Comparison of ENCODE assay signal across 1 cellular context in the genomic region with DNA sequence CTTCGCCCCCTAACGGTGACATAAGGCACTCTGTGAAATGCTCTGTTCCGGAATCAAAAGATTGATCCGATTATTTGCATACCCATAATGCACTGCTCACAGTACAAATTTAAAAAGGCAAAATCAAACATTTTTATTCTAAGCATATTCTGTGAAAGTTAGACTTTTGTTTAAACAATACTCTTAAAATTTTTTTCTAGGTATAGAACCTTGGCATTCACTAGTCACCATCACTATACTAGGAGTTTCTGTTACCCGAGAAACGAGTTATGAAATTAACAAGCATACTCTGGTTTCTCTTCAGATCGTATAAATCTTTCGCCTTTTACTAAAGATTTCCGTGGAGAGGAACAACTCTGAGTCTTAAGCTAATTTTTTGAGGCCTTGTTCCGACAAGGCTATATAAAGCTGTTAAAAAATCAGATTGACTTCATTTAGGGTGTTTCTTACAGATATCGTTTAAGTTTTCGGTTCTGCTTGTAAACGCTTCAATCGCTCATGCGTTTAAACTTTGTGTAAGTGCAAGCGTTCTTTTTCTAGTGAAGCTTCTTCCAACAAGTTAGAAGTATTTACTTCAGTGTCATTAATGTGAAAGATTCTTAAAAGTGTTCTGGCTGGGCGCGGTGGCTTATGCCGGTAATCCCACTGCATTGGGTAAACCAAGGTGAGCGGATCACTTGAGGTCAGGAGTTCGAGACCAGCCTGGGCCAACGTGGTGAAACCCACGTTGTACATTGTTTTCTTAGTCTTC.
TF ChIP-seq lines count a peak whose summit lies in the region.

Gene RNU5B-1 (plus strand): TSS at position 285 of the 751 bp plus-strand sequence.

TF ChIP-seq in K562, 482 proteins besides CTCF, POLR2A, EP300 and RAD21 (continued from another document):
- TF ChIP-seq NEUROD1 (IDR thresholded peaks at IDR 0.05; ENCODE audit: borderline replicate concordance, low read depth, low read length, partially characterized antibody), result peak; percentile 64
- TF ChIP-seq NR1H2 (CRISPR knock-in tag; IDR thresholded peaks at IDR 0.05), result no peak
- TF ChIP-seq NFE2L1 (tag; IDR thresholded peaks at IDR 0.05; ENCODE audit: borderline replicate concordance, low read depth), result no peak
- 0 out of 2 replicates have a peak, but pooled peaks have one; percentile 14 for TF ChIP-seq ATF3 (IDR thresholded peaks at IDR 0.05)
- peak; percentile 98 for TF ChIP-seq ATF3 (CRISPR knock-in tag; conservative IDR thresholded peaks at IDR 0.05)
- no peak for TF ChIP-seq RBM25 (IDR thresholded peaks at IDR 0.05; ENCODE audit: low read depth, low read length, severe bottlenecking)
- no peak for TF ChIP-seq DIDO1 (tag; IDR thresholded peaks at IDR 0.05; ENCODE audit: low read depth)
- TF ChIP-seq, protein P1, sequence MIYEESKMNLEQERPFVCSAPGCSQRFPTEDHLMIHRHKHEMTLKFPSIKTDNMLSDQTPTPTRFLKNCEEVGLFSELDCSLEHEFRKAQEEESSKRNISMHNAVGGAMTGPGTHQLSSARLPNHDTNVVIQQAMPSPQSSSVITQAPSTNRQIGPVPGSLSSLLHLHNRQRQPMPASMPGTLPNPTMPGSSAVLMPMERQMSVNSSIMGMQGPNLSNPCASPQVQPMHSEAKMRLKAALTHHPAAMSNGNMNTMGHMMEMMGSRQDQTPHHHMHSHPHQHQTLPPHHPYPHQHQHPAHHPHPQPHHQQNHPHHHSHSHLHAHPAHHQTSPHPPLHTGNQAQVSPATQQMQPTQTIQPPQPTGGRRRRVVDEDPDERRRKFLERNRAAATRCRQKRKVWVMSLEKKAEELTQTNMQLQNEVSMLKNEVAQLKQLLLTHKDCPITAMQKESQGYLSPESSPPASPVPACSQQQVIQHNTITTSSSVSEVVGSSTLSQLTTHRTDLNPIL (CRISPR knock-in tag; IDR thresholded peaks at IDR 0.05), result peak; percentile 95
- TF ChIP-seq MED1 (CRISPR knock-in tag; IDR thresholded peaks at IDR 0.05; ENCODE audit: borderline replicate concordance), result peak; percentile 91; the same call in 1 of the 2 replicates
- no peak for TF ChIP-seq MAFK (IDR thresholded peaks at IDR 0.05; ENCODE audit: low read length)
